ENCODE assay signal across 8 cellular contexts in genomic region chr20:34874094-34874654, GRCh38. TPM values are rescaled to one million over a fixed set of nuclear protein-coding genes. Genes with fewer than 3 reads are reported as not detected.
A peak's percentile ranks its signal among the peaks of the same experiment; 100 is the strongest.
DNase-seq lines count a peak whose midpoint lies in the region; ATAC-seq, FAIRE-seq and TF ChIP-seq lines count a peak whose summit lies in the region.

No MANE protein-coding gene starts in this region.

- no peaks in the 10 kb centered on the region for H3K9me2 ChIP-seq in MM.1S (replicated peaks; ENCODE audit: insufficient read depth, low read length)

- peak; percentile 53 for FAIRE-seq in RCC 7860 (lab: Jason Lieb, UNC)
- no peak for FAIRE-seq in frontal cortex (lab: Jason Lieb, UNC)

- H3K9ac ChIP-seq in MM.1S (ENCODE audit: low read length): no peak overlapping the region

- H3K36me3 Mint-ChIP-seq in activated naive CD4-positive, alpha-beta T cell treated with anti-CD3 and anti-CD28 coated beads for 36 hours (ENCODE audit: low read depth): no peaks in the 10 kb centered on the region
- H3K36me3 Mint-ChIP-seq in type B pancreatic cell: peaks cover 12% of the 10 kb centered on the region

- H3F3A ChIP-seq in MM.1S (ENCODE audit: insufficient read depth, low read length): no peaks in the 10 kb centered on the region

- peaks cover 20% of the 10 kb centered on the region for H3K4me1 ChIP-seq in MM.1S (ENCODE audit: low read length)
- H3K4me1 ChIP-seq in neutrophil (ENCODE audit: control insufficient read depth in 1 of 2, insufficient read depth in 1 of 2, low read depth in 1 of 2, low read length in 1 of 2): peaks cover 43 to 49% of the 10 kb centered on the region in 2 experiments

- H3K27me3 ChIP-seq in MM.1S (replicated peaks; ENCODE audit: insufficient read depth, low read length) (no peaks in the 10 kb centered on the region), neutrophil (peaks cover 26% of the 10 kb centered on the region)

- no peak for ATAC-seq in GM21526 (IDR thresholded peaks at IDR 0.05; ENCODE audit: low FRiP score, unreplicated experiment)

- peak; percentile 83 for TF ChIP-seq CTCF in MM.1S (IDR thresholded peaks at IDR 0.05; ENCODE audit: low read length)
- TF ChIP-seq CTCF in neutrophil (IDR thresholded peaks at IDR 0.05): peak; percentile 73
- TF ChIP-seq CTCF in type B pancreatic cell (conservative IDR thresholded peaks at IDR 0.05): peak; percentile 90

- H3K27ac ChIP-seq in MM.1S (ENCODE audit: low read length): no peak overlapping the region
- peak overlapping the region; percentile 93 for H3K27ac ChIP-seq in neutrophil

- no peak overlapping the region for H2AFZ ChIP-seq in MM.1S (ENCODE audit: low read length)

- H3K4me1 Mint-ChIP-seq in activated naive CD4-positive, alpha-beta T cell treated with anti-CD3 and anti-CD28 coated beads for 36 hours (ENCODE audit: low read depth): peaks cover 61% of the 10 kb centered on the region
- peaks cover 51% of the 10 kb centered on the region for H3K4me1 Mint-ChIP-seq in type B pancreatic cell (ENCODE audit: unreplicated experiment)

- H3K79me2 ChIP-seq in MM.1S (ENCODE audit: low read length): peaks cover 6% of the 10 kb centered on the region

- intact Hi-C loops in activated naive CD4-positive, alpha-beta T cell treated with anti-CD3 and anti-CD28 coated beads for 36 hours (cut with micrococcal nuclease): loop anchor here (1.0 to 10.0 kb wide), 4 partner anchors 81 to 401 kb away; partner anchors contain the start of genes GSS, MMP24OS and MYH7B

- H3K9me3 ChIP-seq in MM.1S (replicated peaks; ENCODE audit: insufficient read depth, low read length) (no peaks in the 10 kb centered on the region), neutrophil (no peaks in the 10 kb centered on the region)

- H3K4me3 ChIP-seq in MM.1S (ENCODE audit: low read length) (no peak overlapping the region), neutrophil (ENCODE audit: low read depth in 1 of 2, low read length in 1 of 2) (no peak overlapping the region)

- peak; percentile 77 for DNase-seq in Daoy (ENCODE audit: low read depth)
- DNase-seq in MM.1S: peak; percentile 66
- peak; percentile 79 for DNase-seq in RCC 7860 (ENCODE audit: low spot score)
- DNase-seq in activated naive CD4-positive, alpha-beta T cell treated with anti-CD3 and anti-CD28 coated beads for 36 hours: peak; percentile 90
- DNase-seq in frontal cortex (ENCODE audit: low spot score in 2 of 2): peak; percentile 70 to 78
- no peak for DNase-seq in type B pancreatic cell (ENCODE audit: extremely low spot score, unreplicated experiment)

- H4K20me1 ChIP-seq in MM.1S (ENCODE audit: insufficient read depth, low read length): no peaks in the 10 kb centered on the region

- CTCF ChIA-PET in activated naive CD4-positive, alpha-beta T cell treated with anti-CD3 and anti-CD28 coated beads for 36 hours (lab: Charles Lee): interaction anchor here (0.7 to 6.1 kb wide), 30 partner anchors 9 to 870 kb away, joined by 3 to 122 read pairs (median 5); partner anchors contain the start of genes CEP250, EDEM2, GSS and MYH7B

- H3K4me3 Mint-ChIP-seq in activated naive CD4-positive, alpha-beta T cell treated with anti-CD3 and anti-CD28 coated beads for 36 hours: peak overlapping the region; percentile 74
- H3K4me3 Mint-ChIP-seq in type B pancreatic cell: peak overlapping the region; percentile 98

- H3K36me3 ChIP-seq in MM.1S (replicated peaks; ENCODE audit: insufficient read depth, low read length): no peaks in the 10 kb centered on the region
- no peaks in the 10 kb centered on the region for H3K36me3 ChIP-seq in neutrophil

- H3K9me3 Mint-ChIP-seq in activated naive CD4-positive, alpha-beta T cell treated with anti-CD3 and anti-CD28 coated beads for 36 hours: no peaks in the 10 kb centered on the region
- H3K9me3 Mint-ChIP-seq in type B pancreatic cell: no peaks in the 10 kb centered on the region

- no peaks in the 10 kb centered on the region for H3K27me3 Mint-ChIP-seq in activated naive CD4-positive, alpha-beta T cell treated with anti-CD3 and anti-CD28 coated beads for 36 hours (ENCODE audit: low read depth)
- peaks cover 3% of the 10 kb centered on the region for H3K27me3 Mint-ChIP-seq in type B pancreatic cell

- no peak overlapping the region for H3K4me2 ChIP-seq in MM.1S (ENCODE audit: low read depth, low read length)

- H3K27ac Mint-ChIP-seq in activated naive CD4-positive, alpha-beta T cell treated with anti-CD3 and anti-CD28 coated beads for 36 hours: no peak overlapping the region
- H3K27ac Mint-ChIP-seq in type B pancreatic cell: peak overlapping the region; percentile 96

RNA-seq across cellular contexts. Expression of gene GGT7, which starts 1.5 kb away (rescaled TPM):
- 1.5 and 2.1 TPM in 2 replicates for total RNA-seq in Daoy (2014; rRNA removed; shearing (Covaris generic))
- total RNA-seq in activated naive CD4-positive, alpha-beta T cell treated with anti-CD3 and anti-CD28 coated beads for 36 hours: 10 to 100 TPM; 14.8 to 15.0 TPM
- 13.5 TPM for total RNA-seq in frontal cortex
- 34.3 and 62.7 TPM in 2 replicates for total RNA-seq in type B pancreatic cell (ENCODE audit: low replicate concordance)

RNA-seq across cellular contexts. Expression of gene ACSS2, which starts 2.2 kb away (rescaled TPM):
- 11.7 and 17.3 TPM in 2 replicates for total RNA-seq in Daoy (2014; rRNA removed; shearing (Covaris generic))
- 10 to 100 TPM; 71.3 to 73.6 TPM for total RNA-seq in activated naive CD4-positive, alpha-beta T cell treated with anti-CD3 and anti-CD28 coated beads for 36 hours
- total RNA-seq in frontal cortex (18.3 TPM), type B pancreatic cell (ENCODE audit: low replicate concordance) (59.2 and 76.3 TPM in 2 replicates)

RNA-seq across cellular contexts. Expression of gene NCOA6, which starts 48.7 kb away (rescaled TPM):
- 2.2 and 7.8 TPM in 2 replicates for total RNA-seq in Daoy (2014; rRNA removed; shearing (Covaris generic))
- 10 to 100 TPM; 13.9 to 14.1 TPM for total RNA-seq in activated naive CD4-positive, alpha-beta T cell treated with anti-CD3 and anti-CD28 coated beads for 36 hours
- total RNA-seq in frontal cortex: 92.5 TPM
- total RNA-seq in type B pancreatic cell (ENCODE audit: low replicate concordance): 53.9 and 59.5 TPM in 2 replicates
